ENCODE assay signal across 16 cellular contexts in the genomic region with DNA sequence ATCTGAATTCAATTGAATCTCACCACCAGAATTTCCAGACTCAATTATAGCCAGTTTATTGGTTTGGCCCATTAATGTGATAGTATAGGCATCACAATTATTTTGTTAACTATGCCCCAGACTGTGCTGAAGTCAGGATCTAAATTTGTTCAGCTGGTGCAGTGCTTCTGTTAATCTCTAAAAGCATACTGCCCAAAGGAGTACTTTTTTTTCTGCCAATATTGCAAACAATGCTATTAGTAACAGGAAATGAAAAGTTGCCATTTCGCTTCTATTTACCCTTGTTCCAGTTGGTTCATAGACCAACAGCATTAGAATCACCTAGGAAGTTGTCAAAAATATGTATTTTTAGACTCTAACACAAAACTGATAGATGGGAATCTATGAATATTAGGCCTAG.
DNase-seq lines count a peak whose midpoint lies in the region; ATAC-seq and TF ChIP-seq lines count a peak whose summit lies in the region.
"Had no signal": no experiment of that assay in that cellular context is flagged by ENCODE, and none has a peak within 500 bp of the region (broad histone marks: within the 10 kb centered on the region; RNA-seq: fewer than 3 reads in every experiment).

No MANE protein-coding gene starts in this region.

- H3K36me3 ChIP-seq in body of pancreas (replicated peaks in 1 of 2; ENCODE audit: insufficient read depth in 1 of 2, low read depth in 2 of 2) (no peaks in the 10 kb centered on the region), mucosa of descending colon (ENCODE audit: low read depth) (no peaks in the 10 kb centered on the region)
- H3K36me3 ChIP-seq: BLaER1 had no signal

- 23 to 43% methylated on average over 1 of the region's 1 CpG for WGBS in body of pancreas, 2 donors

- intact Hi-C loops in body of pancreas (cut with DNase I), result no loop called here
- intact Hi-C loops in dorsolateral prefrontal cortex (cut with DNase I), result no loop called here
- intact Hi-C loops in mucosa of descending colon (cut with DNase I, micrococcal nuclease), result no loop called here

- peak; percentile 30 for DNase-seq in DMS53 (lab: John Stamatoyannopoulos, UW)
- no peak for DNase-seq in DMS53 treated with DMSO at 0.1 percent for 48 hours (lab: John Stamatoyannopoulos, UW; ENCODE audit: unreplicated experiment)
- DNase-seq in body of pancreas, result no peak
- DNase-seq in dorsolateral prefrontal cortex, result no peak
- no peak for DNase-seq in Kasumi-1 (lab: John Stamatoyannopoulos, UW)
- no peak for DNase-seq in mucosa of descending colon
- DNase-seq: 8988T; Calu3; CD8-positive, alpha-beta T cell; GDM1; GOT3; H7; HFFc6 had no signal

- TF ChIP-seq POLR2A in body of pancreas (IDR thresholded peaks at IDR 0.05), result no peak

- TF ChIP-seq CTCF in body of pancreas (IDR thresholded peaks at IDR 0.05), result no peak
- no peak for TF ChIP-seq CTCF in dorsolateral prefrontal cortex (IDR thresholded peaks at IDR 0.05 in 54 of 56, conservative IDR thresholded peaks at IDR 0.05 in 2 of 56; ENCODE audit: low read depth in 1 of 56, partially characterized antibody in 56 of 56)
- no peak for TF ChIP-seq CTCF in mucosa of descending colon (IDR thresholded peaks at IDR 0.05)

- H3K9me3 ChIP-seq in body of pancreas (no peaks in the 10 kb centered on the region), mucosa of descending colon (no peaks in the 10 kb centered on the region)
- H3K9me3 ChIP-seq: BLaER1 had no signal

- ATAC-seq in body of pancreas, result peak; percentile 40
- ATAC-seq in HG03039 (IDR thresholded peaks at IDR 0.05; ENCODE audit: unreplicated experiment), result no peak
- no peak for ATAC-seq in mucosa of descending colon
- ATAC-seq: CD8-positive, alpha-beta T cell; HCT116 had no signal

- H3K27ac ChIP-seq in body of pancreas (peak overlapping the region in 1 of 4 donors; percentile 14), dorsolateral prefrontal cortex (peak overlapping the region in 51 of 59 donors; percentile 0 to 84 (median 63))
- H3K27ac ChIP-seq: BLaER1 had no signal

- H3K4me1 ChIP-seq in body of pancreas, result peaks cover 16% of the 10 kb centered on the region
- H3K4me1 ChIP-seq in mucosa of descending colon (ENCODE audit: low read depth), result no peaks in the 10 kb centered on the region
- H3K4me1 ChIP-seq: BLaER1 had no signal

- H3K4me3 ChIP-seq in body of pancreas (no peak overlapping the region), dorsolateral prefrontal cortex (no peak overlapping the region), mucosa of descending colon (no peak overlapping the region)
- H3K4me3 ChIP-seq: BLaER1 had no signal

- no peaks in the 10 kb centered on the region for H3K27me3 ChIP-seq in body of pancreas
- no peaks in the 10 kb centered on the region for H3K27me3 ChIP-seq in dorsolateral prefrontal cortex
- H3K27me3 ChIP-seq: BLaER1 had no signal
